In the genomic region with DNA sequence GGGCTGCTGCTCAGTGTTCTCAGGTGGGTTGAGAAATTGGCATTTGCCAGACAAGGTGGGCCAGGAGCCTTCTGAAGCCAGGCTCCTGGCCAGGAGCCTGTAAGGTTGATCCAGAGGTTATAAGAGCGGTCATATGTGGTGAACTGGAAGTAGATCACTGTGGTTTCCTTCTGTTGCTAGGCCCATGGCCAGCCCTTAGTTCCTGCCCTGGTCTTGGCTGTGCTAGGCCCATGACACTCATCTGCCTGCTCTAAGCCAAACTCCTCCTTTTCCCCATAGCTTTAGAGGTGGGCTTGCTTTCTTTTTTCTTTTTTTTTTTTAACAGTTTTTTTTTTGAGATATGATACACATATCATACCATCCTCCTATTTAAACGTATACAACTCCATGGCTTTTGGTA, we compare ENCODE assay signal across 15 cellular contexts. TPM values are rescaled to one million over a fixed set of nuclear protein-coding genes. Genes with fewer than 3 reads are reported as not detected.
DNase-seq lines count a peak whose midpoint lies in the region; ATAC-seq and TF ChIP-seq lines count a peak whose summit lies in the region.
"Had no signal": no experiment of that assay in that cellular context is flagged by ENCODE, and none has a peak within 500 bp of the region (broad histone marks: within the 10 kb centered on the region; RNA-seq: fewer than 3 reads in every experiment).

No MANE protein-coding gene starts in this region.

- peaks cover 4 to 95% (median 35%) of the 10 kb centered on the region in 11 experiments; a peak in 17 of 22 replicates for H4K20me1 ChIP-seq in BLaER1 treated with 17β-estradiol and CSF1 and Interleukin-3, amounts not matched to agents 10 nM and 100 nM

- no peaks in the 10 kb centered on the region for H3K27me3 ChIP-seq in BLaER1 treated with 17β-estradiol and CSF1 and Interleukin-3, amounts not matched to agents 10 nM and 100 nM
- H3K27me3 ChIP-seq in ascending aorta: no peaks in the 10 kb centered on the region
- H3K27me3 ChIP-seq: SJCRH30 had no signal

- H3K4me1 ChIP-seq in BLaER1 treated with 17β-estradiol and CSF1 and Interleukin-3, amounts not matched to agents 10 nM and 100 nM: peaks cover 99 to 100% (median 100%) of the 10 kb centered on the region in 10 experiments
- peaks cover 0 to 3% of the 10 kb centered on the region in 2 donors for H3K4me1 ChIP-seq in ascending aorta

- CTCF ChIA-PET in activated B cell treated with CpG ODN at 0.5 μM for 24 hours (lab: Charles Lee): interaction anchor here (1.9 kb wide), 1 partner anchor 131 kb away, joined by 9 read pairs; no protein-coding TSS in a partner anchor

- H3K36me3 Mint-ChIP-seq in activated B cell treated with CpG ODN at 0.5 μM for 24 hours (ENCODE audit: low read depth): no peaks in the 10 kb centered on the region
- no peaks in the 10 kb centered on the region for H3K36me3 Mint-ChIP-seq in naive B cell
- peaks cover 3% of the 10 kb centered on the region for H3K36me3 Mint-ChIP-seq in activated T-helper 2 cell treated with anti-CD3 and anti-CD28 coated beads, Interferon-gamma antibody, Interleukin-2, Interleukin-4, amounts not matched to agents 10 μg/mL and 5 μg/mL and 100 μg/mL, durations not matched to agents 14 hours and 24 hours and 36 hours (ENCODE audit: low read depth)

- ATAC-seq in activated B cell treated with CpG ODN at 0.5 μM for 24 hours (ENCODE audit: low read depth): no peak
- no peak for ATAC-seq in naive B cell (ENCODE audit: low read depth in 2 of 2)

- peaks cover 10 to 42% (median 15%) of the 10 kb centered on the region in 11 experiments; a peak in 20 of 22 replicates for H3K36me3 ChIP-seq in BLaER1 treated with 17β-estradiol and CSF1 and Interleukin-3, amounts not matched to agents 10 nM and 100 nM
- no peaks in the 10 kb centered on the region for H3K36me3 ChIP-seq in ascending aorta
- H3K36me3 ChIP-seq: HAP-1 had no signal

- DNase-seq in GDM1 (lab: John Stamatoyannopoulos, UW) (peak; percentile 1), activated B cell treated with CpG ODN at 0.5 μM for 24 hours (no peak), naive B cell (no peak), ascending aorta (ENCODE audit: low spot score in 2 of 2) (no peak)
- no peak for DNase-seq in stimulated activated CD4-positive, alpha-beta T cell treated with anti-CD3 and anti-CD28 coated beads, Interleukin-4, amount 100 ng/mL, for 1 hour
- no peak for DNase-seq in activated T-helper 2 cell treated with anti-CD3 and anti-CD28 coated beads, Interferon-gamma antibody, Interleukin-2, Interleukin-4, amounts not matched to agents 10 μg/mL and 5 μg/mL and 100 μg/mL, durations not matched to agents 14 hours and 24 hours and 36 hours (ENCODE audit: low spot score)
- DNase-seq: AML-193, EL, Karpas-422, NCI-H1417, NCI-H2081, NCI-H510A treated with DMSO at 0.1 percent for 48 hours, SJCRH30 had no signal

- H3K27me3 Mint-ChIP-seq in activated B cell treated with CpG ODN at 0.5 μM for 24 hours: no peaks in the 10 kb centered on the region
- H3K27me3 Mint-ChIP-seq in naive B cell: no peaks in the 10 kb centered on the region
- peaks cover 63% of the 10 kb centered on the region for H3K27me3 Mint-ChIP-seq in activated T-helper 2 cell treated with anti-CD3 and anti-CD28 coated beads, Interferon-gamma antibody, Interleukin-2, Interleukin-4, amounts not matched to agents 10 μg/mL and 5 μg/mL and 100 μg/mL, durations not matched to agents 14 hours and 24 hours and 36 hours (ENCODE audit: low read depth)

- H3K4me1 Mint-ChIP-seq in activated B cell treated with CpG ODN at 0.5 μM for 24 hours: peaks cover 99% of the 10 kb centered on the region
- H3K4me1 Mint-ChIP-seq in naive B cell: peaks cover 84 to 98% (median 98%) of the 10 kb centered on the region in 3 donors
- H3K4me1 Mint-ChIP-seq in activated T-helper 2 cell treated with anti-CD3 and anti-CD28 coated beads, Interferon-gamma antibody, Interleukin-2, Interleukin-4, amounts not matched to agents 10 μg/mL and 5 μg/mL and 100 μg/mL, durations not matched to agents 14 hours and 24 hours and 36 hours (ENCODE audit: low read depth): peaks cover 59% of the 10 kb centered on the region

- H3K9me3 Mint-ChIP-seq in activated B cell treated with CpG ODN at 0.5 μM for 24 hours: no peaks in the 10 kb centered on the region
- no peaks in the 10 kb centered on the region for H3K9me3 Mint-ChIP-seq in naive B cell
- no peaks in the 10 kb centered on the region for H3K9me3 Mint-ChIP-seq in activated T-helper 2 cell treated with anti-CD3 and anti-CD28 coated beads, Interferon-gamma antibody, Interleukin-2, Interleukin-4, amounts not matched to agents 10 μg/mL and 5 μg/mL and 100 μg/mL, durations not matched to agents 14 hours and 24 hours and 36 hours

- H3K9me3 ChIP-seq in BLaER1 treated with 17β-estradiol and CSF1 and Interleukin-3, amounts not matched to agents 10 nM and 100 nM (replicated peaks in 1 of 11): no peaks in the 10 kb centered on the region
- H3K9me3 ChIP-seq in ascending aorta: no peaks in the 10 kb centered on the region
- H3K9me3 ChIP-seq: HAP-1, SJCRH30 had no signal

- no peak overlapping the region for H3K9ac ChIP-seq in BLaER1 treated with 17β-estradiol and CSF1 and Interleukin-3, amounts not matched to agents 10 nM and 100 nM

- H3K4me3 ChIP-seq in BLaER1 treated with 17β-estradiol and CSF1 and Interleukin-3, amounts not matched to agents 10 nM and 100 nM: no peak overlapping the region
- no peak overlapping the region for H3K4me3 ChIP-seq in ascending aorta
- H3K4me3 ChIP-seq: HAP-1, SJCRH30 had no signal

- H3K4me2 ChIP-seq in BLaER1 treated with 17β-estradiol and CSF1 and Interleukin-3, amounts not matched to agents 10 nM and 100 nM: peak overlapping the region; percentile 73 to 93 (median 84)

- intact Hi-C loops in activated B cell treated with CpG ODN at 0.5 μM for 24 hours (cut with micrococcal nuclease): loop anchor here (5.0 kb wide), 2 partner anchors 42 to 88 kb away; no protein-coding TSS in a partner anchor
- intact Hi-C loops in ascending aorta (cut with DNase I): loop anchor here (5.0 kb wide), 1 partner anchor 112 kb away; no protein-coding TSS in a partner anchor
- intact Hi-C loops in activated T-helper 2 cell treated with anti-CD3 and anti-CD28 coated beads, Interferon-gamma antibody, Interleukin-2, Interleukin-4, amounts not matched to agents 10 μg/mL and 5 μg/mL and 100 μg/mL, durations not matched to agents 14 hours and 24 hours and 36 hours (cut with micrococcal nuclease): loop anchor here (1.0 to 5.0 kb wide), 3 partner anchors 31 to 131 kb away; no protein-coding TSS in a partner anchor

- peak overlapping the region; percentile 82 for H3K27ac Mint-ChIP-seq in activated B cell treated with CpG ODN at 0.5 μM for 24 hours
- H3K27ac Mint-ChIP-seq in naive B cell: peak overlapping the region; percentile 9 to 100 (median 78)
- H3K27ac Mint-ChIP-seq in activated T-helper 2 cell treated with anti-CD3 and anti-CD28 coated beads, Interferon-gamma antibody, Interleukin-2, Interleukin-4, amounts not matched to agents 10 μg/mL and 5 μg/mL and 100 μg/mL, durations not matched to agents 14 hours and 24 hours and 36 hours: no peak overlapping the region

- TF ChIP-seq CTCF in activated B cell treated with CpG ODN at 0.5 μM for 24 hours (IDR thresholded peaks at IDR 0.05): no peak
- TF ChIP-seq CTCF in ascending aorta (IDR thresholded peaks at IDR 0.05): no peak

- peak overlapping the region in 3 of 11 experiments; percentile 5 to 19 (median 18); a peak in 2 of 22 replicates for H3K27ac ChIP-seq in BLaER1 treated with 17β-estradiol and CSF1 and Interleukin-3, amounts not matched to agents 10 nM and 100 nM
- no peak overlapping the region for H3K27ac ChIP-seq in ascending aorta
- H3K27ac ChIP-seq: SJCRH30 had no signal

- POLR2A ChIA-PET in activated B cell treated with CpG ODN at 0.5 μM for 24 hours (lab: Charles Lee): interaction anchor here (0.6 to 6.5 kb wide), 4 partner anchors 15 to 163 kb away, joined by 3 to 66 read pairs (median 4); no protein-coding TSS in a partner anchor

- H3K4me3 Mint-ChIP-seq in activated B cell treated with CpG ODN at 0.5 μM for 24 hours: no peak overlapping the region
- H3K4me3 Mint-ChIP-seq in naive B cell: peak overlapping the region in 4 of 8 donors; percentile 7 to 89 (median 18)
- no peak overlapping the region for H3K4me3 Mint-ChIP-seq in activated T-helper 2 cell treated with anti-CD3 and anti-CD28 coated beads, Interferon-gamma antibody, Interleukin-2, Interleukin-4, amounts not matched to agents 10 μg/mL and 5 μg/mL and 100 μg/mL, durations not matched to agents 14 hours and 24 hours and 36 hours (ENCODE audit: low read depth)

RNA-seq across cellular contexts. Expression of a gene that starts 5.0 kb away (rescaled TPM):
- 66.7 and 69.0 TPM in 2 replicates for total RNA-seq in activated B cell treated with CpG ODN at 0.5 μM for 24 hours
- polyA plus RNA-seq in naive B cell (ENCODE audit: low read depth in 6 of 6): 10 to 100 TPM in 5 of 6 donors, 1 to 10 TPM in 1; 9.7 to 41.3 (median 29.6) TPM
- total RNA-seq in ascending aorta: 15.4 TPM
- 14.0 and 14.1 TPM in 2 replicates for total RNA-seq in activated T-helper 2 cell treated with anti-CD3 and anti-CD28 coated beads, Interferon-gamma antibody, Interleukin-2, Interleukin-4, amounts not matched to agents 10 μg/mL and 5 μg/mL and 100 μg/mL, durations not matched to agents 14 hours and 24 hours and 36 hours
